8 cellular contexts compared by ENCODE assay signal in the genomic region with DNA sequence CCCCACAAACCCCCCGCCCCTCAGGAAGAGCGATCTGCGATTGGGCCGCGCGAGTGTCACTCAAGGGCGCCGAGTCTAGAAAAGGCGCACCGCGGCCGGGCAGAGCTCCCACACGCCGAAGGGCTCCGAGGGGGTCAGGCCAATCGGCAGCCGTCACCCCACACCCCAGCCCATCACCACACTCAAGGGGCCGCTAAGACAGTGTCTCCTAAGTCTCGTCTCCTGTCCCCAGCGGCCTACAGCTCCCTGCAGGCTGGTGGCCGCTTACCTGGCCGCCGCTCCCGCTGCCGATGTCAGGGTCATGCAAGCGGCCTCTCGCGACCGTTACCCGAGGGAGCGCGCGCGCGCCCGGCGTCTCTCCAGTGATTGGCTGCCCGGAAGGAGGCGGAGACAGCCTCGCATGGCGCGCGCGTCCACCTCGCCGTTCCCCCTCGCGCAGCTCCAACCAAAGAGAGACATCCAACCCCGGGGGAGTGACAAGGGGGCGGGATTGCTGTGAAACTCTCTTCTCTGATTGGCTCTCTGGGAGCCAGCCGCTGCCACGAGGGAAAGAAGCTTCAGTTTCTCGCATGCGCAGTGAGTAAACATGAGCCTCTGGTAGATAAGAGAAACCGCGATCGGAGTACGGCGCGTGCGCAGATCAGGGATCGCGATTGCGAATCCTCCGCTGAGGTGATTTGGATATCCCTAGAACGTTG. TPM values are rescaled to one million over a fixed set of nuclear protein-coding genes. Genes with fewer than 3 reads are reported as not detected.
DNase-seq lines count a peak whose midpoint lies in the region; ATAC-seq and TF ChIP-seq lines count a peak whose summit lies in the region.

A gene with protein sequence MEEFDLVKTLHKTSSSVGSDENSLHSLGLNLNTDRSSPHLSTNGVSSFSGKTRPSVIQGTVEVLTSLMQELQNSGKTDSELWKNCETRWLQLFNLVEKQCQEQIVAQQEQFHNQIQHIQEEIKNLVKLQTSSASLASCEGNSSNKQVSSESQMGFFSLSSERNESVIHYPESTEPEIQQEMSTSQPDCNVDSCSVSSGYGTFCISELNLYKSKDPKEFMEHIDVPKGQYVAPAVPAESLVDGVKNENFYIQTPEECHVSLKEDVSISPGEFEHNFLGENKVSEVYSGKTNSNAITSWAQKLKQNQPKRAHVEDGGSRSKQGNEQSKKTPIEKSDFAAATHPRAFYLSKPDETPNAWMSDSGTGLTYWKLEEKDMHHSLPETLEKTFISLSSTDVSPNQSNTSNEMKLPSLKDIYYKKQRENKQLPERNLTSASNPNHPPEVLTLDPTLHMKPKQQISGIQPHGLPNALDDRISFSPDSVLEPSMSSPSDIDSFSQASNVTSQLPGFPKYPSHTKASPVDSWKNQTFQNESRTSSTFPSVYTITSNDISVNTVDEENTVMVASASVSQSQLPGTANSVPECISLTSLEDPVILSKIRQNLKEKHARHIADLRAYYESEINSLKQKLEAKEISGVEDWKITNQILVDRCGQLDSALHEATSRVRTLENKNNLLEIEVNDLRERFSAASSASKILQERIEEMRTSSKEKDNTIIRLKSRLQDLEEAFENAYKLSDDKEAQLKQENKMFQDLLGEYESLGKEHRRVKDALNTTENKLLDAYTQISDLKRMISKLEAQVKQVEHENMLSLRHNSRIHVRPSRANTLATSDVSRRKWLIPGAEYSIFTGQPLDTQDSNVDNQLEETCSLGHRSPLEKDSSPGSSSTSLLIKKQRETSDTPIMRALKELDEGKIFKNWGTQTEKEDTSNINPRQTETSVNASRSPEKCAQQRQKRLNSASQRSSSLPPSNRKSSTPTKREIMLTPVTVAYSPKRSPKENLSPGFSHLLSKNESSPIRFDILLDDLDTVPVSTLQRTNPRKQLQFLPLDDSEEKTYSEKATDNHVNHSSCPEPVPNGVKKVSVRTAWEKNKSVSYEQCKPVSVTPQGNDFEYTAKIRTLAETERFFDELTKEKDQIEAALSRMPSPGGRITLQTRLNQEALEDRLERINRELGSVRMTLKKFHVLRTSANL (minus strand): TSS at position 335 of the 698 bp plus-strand sequence. CDS start 2,777 bp downstream, outside the sequence.
A gene (plus strand): TSS at position 630 of the 698 bp plus-strand sequence. CDS start 20,239 bp downstream, outside the sequence.

- peak within 1 kb of the TSS; percentile 98 for H3K27ac Mint-ChIP-seq in activated B cell treated with CpG ODN at 0.5 μM for 24 hours

- TF ChIP-seq POLR2A in GM18951 (IDR thresholded peaks at IDR 0.05; ENCODE audit: extremely low read depth, insufficient read depth, insufficient read length) (peak; percentile 99), spleen (IDR thresholded peaks at IDR 0.05) (peak; percentile 67 to 98 (median 98))

- TF ChIP-seq CTCF in activated B cell treated with CpG ODN at 0.5 μM for 24 hours (IDR thresholded peaks at IDR 0.05) (no peak), spleen (IDR thresholded peaks at IDR 0.05 in 8 of 11, conservative IDR thresholded peaks at IDR 0.05 in 3 of 11) (peak in 4 of 11 experiments; percentile 12 to 50 (median 19))

- peaks cover 41 to 89% (median 85%) of the 10 kb centered on the region in 6 donors for H3K4me1 ChIP-seq in spleen

- peaks cover 73% of the 10 kb centered on the region for H3K4me1 Mint-ChIP-seq in activated B cell treated with CpG ODN at 0.5 μM for 24 hours

- peaks cover 0 to 19% (median 0%) of the 10 kb centered on the region in 6 donors for H3K36me3 ChIP-seq in spleen

- DNase-seq in AG08395 (ENCODE audit: low spot score), result peak; percentile 99
- DNase-seq in NCI-H345 (lab: John Stamatoyannopoulos, UW), result peak; percentile 100
- DNase-seq in activated B cell treated with CpG ODN at 0.5 μM for 24 hours, result peak; percentile 96
- peak; percentile 94 to 100 (median 99) for DNase-seq in caudate nucleus (lab: John Stamatoyannopoulos, UW)
- peak; percentile 100 for DNase-seq in inferior parietal cortex (ENCODE audit: extremely low spot score)
- peak; percentile 99 for DNase-seq in spleen

- peak within 1 kb of the TSS; percentile 71 to 97 (median 85) for H3K4me3 ChIP-seq in spleen

- intact Hi-C loops in activated B cell treated with CpG ODN at 0.5 μM for 24 hours (cut with micrococcal nuclease), result loop anchor here (1.0 to 10.0 kb wide), 11 partner anchors 38 to 1151 kb away; a partner anchor contains a TSS
- intact Hi-C loops in spleen (cut with DNase I; ENCODE audit: low total_unique reads), result loop anchor here (5.0 to 10.0 kb wide), 2 partner anchors 251 to 378 kb away; a partner anchor contains a TSS

- 0 to 2% (median 0%) methylated on average over 40 to 66 of the region's 66 CpGs for WGBS in spleen, 5 donors

- CTCF ChIA-PET in activated B cell treated with CpG ODN at 0.5 μM for 24 hours (lab: Charles Lee), result interaction anchor here (0.9 to 4.9 kb wide), 4 partner anchors 78 to 259 kb away, joined by 3 to 42 read pairs (median 5); no protein-coding TSS in a partner anchor

- H3K27me3 Mint-ChIP-seq in activated B cell treated with CpG ODN at 0.5 μM for 24 hours, result peaks cover 3% of the 10 kb centered on the region

- POLR2A ChIA-PET in activated B cell treated with CpG ODN at 0.5 μM for 24 hours (lab: Charles Lee), result interaction anchor here (0.6 to 3.1 kb wide), 72 partner anchors 8 to 1832 kb away, joined by 3 to 53 read pairs (median 5); a partner anchor contains a TSS

- H3K9me3 ChIP-seq in spleen, result no peaks in the 10 kb centered on the region

- no peaks in the 10 kb centered on the region for H3K27me3 ChIP-seq in spleen (replicated peaks in 1 of 7)

- H3K36me3 Mint-ChIP-seq in activated B cell treated with CpG ODN at 0.5 μM for 24 hours (ENCODE audit: low read depth), result peaks cover 18% of the 10 kb centered on the region

- in situ Hi-C loops in GM18951 (cut with MboI; ENCODE audit: low sequenced_read_pairs, unreplicated experiment), result no loop called here

- ATAC-seq in HG03196 (IDR thresholded peaks at IDR 0.05; ENCODE audit: unreplicated experiment) (peak; percentile 79), activated B cell treated with CpG ODN at 0.5 μM for 24 hours (ENCODE audit: low read depth) (peak; percentile 90)

- H3K27ac ChIP-seq in caudate nucleus (ENCODE audit: low read depth, low read length) (peak within 1 kb of the TSS; percentile 97), spleen (peak within 1 kb of the TSS; percentile 88 to 96 (median 94))

- H3K9me3 Mint-ChIP-seq in activated B cell treated with CpG ODN at 0.5 μM for 24 hours, result no peaks in the 10 kb centered on the region

- peak within 1 kb of the TSS; percentile 98 for H3K4me3 Mint-ChIP-seq in activated B cell treated with CpG ODN at 0.5 μM for 24 hours

RNA-seq across cellular contexts. Expression of the first gene that starts in this region (rescaled TPM):
- total RNA-seq in activated B cell treated with CpG ODN at 0.5 μM for 24 hours (37.3 and 47.2 TPM in 2 replicates), spleen (10 to 100 TPM; 34.6 to 97.3 (median 43.8) TPM)
- 1 to 10 TPM; 7.1 to 8.2 (median 7.2) TPM for polyA plus RNA-seq in spleen

RNA-seq across cellular contexts. Expression of the second gene that starts in this region (rescaled TPM):
- total RNA-seq in activated B cell treated with CpG ODN at 0.5 μM for 24 hours, result 23.5 and 23.6 TPM in 2 replicates
- total RNA-seq in spleen, result 10 to 100 TPM; 11.9 to 21.0 (median 14.8) TPM
- polyA plus RNA-seq in spleen, result 10 to 100 TPM; 15.8 to 17.4 (median 17.3) TPM

Comparison
In these comparisons a context has a peak if more than half of its experiments do, and no peak if none do; other contexts are left out.
1. Peak in every context shown above with its lines: DNase-seq, ATAC-seq, H3K4me3 ChIP-seq and H3K27ac ChIP-seq.